ENCODE assay signal across 1 cellular context in the genomic region with DNA sequence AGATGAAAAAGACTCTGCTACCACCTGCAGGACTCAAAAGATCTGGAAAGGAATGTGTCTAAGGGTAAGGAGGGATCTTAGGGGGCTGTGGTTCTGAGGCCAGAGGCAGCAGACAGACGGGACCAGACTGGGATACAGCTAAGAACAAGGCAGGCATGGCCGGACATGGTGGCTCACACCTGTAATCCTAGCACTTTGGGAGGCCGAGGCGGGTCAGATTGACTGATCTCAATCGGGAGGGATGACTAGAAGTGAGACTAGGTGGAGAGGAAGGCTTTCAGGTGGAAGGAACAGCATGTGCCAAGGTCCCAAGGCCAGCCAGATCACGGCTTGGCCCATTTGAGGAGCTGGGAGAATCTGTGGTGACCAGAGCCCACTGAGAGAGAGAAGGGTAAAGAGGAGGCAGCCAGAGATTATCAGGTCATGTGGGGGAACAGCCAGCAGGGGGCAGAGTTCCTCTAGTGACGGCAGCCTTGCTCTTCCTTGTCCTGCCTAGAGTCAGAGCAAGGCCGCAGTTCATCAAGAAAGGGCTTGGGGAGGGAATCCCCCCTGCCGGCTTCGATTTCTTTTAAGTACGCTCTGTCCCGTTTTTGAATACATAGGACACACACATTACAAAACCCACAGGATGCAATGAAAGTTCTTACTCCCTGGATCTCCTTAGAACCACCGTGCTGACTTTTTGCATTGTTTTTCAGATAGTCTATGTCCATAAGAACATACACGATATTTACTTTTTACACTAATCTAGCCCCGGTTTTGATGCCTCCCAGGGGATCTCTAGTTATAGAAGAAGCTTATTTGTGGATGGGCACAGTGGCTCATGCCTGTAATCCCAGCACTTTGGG.
A peak's percentile ranks its signal among the peaks of the same experiment; 100 is the strongest.
TF ChIP-seq lines count a peak whose summit lies in the region.

No MANE protein-coding gene starts in this region.

TF ChIP-seq in HepG2, 621 proteins besides CTCF, POLR2A, EP300 and RAD21 (continued from another document and continues in another):
- TF ChIP-seq, protein P1, sequence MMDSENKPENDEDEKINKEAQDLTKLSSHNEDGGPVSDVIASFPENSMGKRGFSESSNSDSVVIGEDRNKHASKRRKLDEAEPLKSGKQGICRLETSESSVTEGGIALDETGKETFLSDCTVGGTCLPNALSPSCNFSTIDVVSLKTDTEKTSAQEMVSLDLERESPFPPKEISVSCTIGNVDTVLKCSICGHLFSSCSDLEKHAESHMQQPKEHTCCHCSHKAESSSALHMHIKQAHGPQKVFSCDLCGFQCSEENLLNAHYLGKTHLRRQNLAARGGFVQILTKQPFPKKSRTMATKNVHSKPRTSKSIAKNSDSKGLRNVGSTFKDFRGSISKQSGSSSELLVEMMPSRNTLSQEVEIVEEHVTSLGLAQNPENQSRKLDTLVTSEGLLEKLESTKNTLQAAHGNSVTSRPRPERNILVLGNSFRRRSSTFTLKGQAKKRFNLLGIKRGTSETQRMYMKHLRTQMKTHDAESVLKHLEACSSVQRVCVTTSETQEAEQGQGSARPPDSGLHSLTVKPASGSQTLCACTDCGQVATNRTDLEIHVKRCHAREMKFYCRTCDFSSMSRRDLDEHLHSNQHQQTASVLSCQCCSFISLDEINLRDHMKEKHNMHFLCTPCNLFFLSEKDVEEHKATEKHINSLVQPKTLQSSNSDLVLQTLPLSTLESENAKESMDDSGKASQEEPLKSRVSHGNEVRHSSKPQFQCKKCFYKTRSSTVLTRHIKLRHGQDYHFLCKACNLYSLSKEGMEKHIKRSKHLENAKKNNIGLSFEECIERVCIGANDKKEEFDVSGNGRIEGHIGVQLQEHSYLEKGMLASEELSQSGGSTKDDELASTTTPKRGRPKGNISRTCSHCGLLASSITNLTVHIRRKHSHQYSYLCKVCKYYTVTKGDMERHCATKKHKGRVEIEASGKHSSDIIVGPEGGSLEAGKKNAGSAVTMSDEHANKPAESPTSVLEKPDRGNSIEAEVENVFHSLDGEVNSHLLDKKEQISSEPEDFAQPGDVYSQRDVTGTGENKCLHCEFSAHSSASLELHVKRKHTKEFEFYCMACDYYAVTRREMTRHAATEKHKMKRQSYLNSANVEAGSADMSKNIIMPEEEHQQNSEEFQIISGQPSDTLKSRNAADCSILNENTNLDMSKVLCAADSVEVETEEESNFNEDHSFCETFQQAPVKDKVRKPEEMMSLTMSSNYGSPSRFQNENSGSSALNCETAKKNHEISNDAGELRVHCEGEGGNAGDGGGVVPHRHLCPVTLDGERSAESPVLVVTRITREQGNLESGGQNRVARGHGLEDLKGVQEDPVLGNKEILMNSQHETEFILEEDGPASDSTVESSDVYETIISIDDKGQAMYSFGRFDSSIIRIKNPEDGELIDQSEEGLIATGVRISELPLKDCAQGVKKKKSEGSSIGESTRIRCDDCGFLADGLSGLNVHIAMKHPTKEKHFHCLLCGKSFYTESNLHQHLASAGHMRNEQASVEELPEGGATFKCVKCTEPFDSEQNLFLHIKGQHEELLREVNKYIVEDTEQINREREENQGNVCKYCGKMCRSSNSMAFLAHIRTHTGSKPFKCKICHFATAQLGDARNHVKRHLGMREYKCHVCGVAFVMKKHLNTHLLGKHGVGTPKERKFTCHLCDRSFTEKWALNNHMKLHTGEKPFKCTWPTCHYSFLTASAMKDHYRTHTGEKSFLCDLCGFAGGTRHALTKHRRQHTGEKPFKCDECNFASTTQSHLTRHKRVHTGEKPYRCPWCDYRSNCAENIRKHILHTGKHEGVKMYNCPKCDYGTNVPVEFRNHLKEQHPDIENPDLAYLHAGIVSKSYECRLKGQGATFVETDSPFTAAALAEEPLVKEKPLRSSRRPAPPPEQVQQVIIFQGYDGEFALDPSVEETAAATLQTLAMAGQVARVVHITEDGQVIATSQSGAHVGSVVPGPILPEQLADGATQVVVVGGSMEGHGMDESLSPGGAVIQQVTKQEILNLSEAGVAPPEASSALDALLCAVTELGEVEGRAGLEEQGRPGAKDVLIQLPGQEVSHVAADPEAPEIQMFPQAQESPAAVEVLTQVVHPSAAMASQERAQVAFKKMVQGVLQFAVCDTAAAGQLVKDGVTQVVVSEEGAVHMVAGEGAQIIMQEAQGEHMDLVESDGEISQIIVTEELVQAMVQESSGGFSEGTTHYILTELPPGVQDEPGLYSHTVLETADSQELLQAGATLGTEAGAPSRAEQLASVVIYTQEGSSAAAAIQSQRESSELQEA (CRISPR knock-in tag; IDR thresholded peaks at IDR 0.05; ENCODE audit: not compliant biosample characterization), result no peak
- TF ChIP-seq ZNF557 (CRISPR knock-in tag; IDR thresholded peaks at IDR 0.05), result no peak
- TF ChIP-seq ZNF549 (CRISPR knock-in tag; IDR thresholded peaks at IDR 0.05), result no peak
- TF ChIP-seq, protein P2, sequence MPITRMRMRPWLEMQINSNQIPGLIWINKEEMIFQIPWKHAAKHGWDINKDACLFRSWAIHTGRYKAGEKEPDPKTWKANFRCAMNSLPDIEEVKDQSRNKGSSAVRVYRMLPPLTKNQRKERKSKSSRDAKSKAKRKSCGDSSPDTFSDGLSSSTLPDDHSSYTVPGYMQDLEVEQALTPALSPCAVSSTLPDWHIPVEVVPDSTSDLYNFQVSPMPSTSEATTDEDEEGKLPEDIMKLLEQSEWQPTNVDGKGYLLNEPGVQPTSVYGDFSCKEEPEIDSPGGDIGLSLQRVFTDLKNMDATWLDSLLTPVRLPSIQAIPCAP (CRISPR knock-in tag; IDR thresholded peaks at IDR 0.05; ENCODE audit: low read depth), result no peak
- TF ChIP-seq, protein P3, sequence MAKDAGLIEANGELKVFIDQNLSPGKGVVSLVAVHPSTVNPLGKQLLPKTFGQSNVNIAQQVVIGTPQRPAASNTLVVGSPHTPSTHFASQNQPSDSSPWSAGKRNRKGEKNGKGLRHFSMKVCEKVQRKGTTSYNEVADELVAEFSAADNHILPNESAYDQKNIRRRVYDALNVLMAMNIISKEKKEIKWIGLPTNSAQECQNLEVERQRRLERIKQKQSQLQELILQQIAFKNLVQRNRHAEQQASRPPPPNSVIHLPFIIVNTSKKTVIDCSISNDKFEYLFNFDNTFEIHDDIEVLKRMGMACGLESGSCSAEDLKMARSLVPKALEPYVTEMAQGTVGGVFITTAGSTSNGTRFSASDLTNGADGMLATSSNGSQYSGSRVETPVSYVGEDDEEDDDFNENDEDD (CRISPR knock-in tag; IDR thresholded peaks at IDR 0.05; ENCODE audit: borderline replicate concordance), result no peak
- peak; percentile 77 for TF ChIP-seq ZFX (CRISPR knock-in tag; IDR thresholded peaks at IDR 0.05; ENCODE audit: low read depth)
- TF ChIP-seq, protein P4, sequence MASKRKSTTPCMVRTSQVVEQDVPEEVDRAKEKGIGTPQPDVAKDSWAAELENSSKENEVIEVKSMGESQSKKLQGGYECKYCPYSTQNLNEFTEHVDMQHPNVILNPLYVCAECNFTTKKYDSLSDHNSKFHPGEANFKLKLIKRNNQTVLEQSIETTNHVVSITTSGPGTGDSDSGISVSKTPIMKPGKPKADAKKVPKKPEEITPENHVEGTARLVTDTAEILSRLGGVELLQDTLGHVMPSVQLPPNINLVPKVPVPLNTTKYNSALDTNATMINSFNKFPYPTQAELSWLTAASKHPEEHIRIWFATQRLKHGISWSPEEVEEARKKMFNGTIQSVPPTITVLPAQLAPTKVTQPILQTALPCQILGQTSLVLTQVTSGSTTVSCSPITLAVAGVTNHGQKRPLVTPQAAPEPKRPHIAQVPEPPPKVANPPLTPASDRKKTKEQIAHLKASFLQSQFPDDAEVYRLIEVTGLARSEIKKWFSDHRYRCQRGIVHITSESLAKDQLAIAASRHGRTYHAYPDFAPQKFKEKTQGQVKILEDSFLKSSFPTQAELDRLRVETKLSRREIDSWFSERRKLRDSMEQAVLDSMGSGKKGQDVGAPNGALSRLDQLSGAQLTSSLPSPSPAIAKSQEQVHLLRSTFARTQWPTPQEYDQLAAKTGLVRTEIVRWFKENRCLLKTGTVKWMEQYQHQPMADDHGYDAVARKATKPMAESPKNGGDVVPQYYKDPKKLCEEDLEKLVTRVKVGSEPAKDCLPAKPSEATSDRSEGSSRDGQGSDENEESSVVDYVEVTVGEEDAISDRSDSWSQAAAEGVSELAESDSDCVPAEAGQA (IDR thresholded peaks at IDR 0.05; ENCODE audit: low read depth), result no peak
- TF ChIP-seq, protein P4 (CRISPR knock-in tag; IDR thresholded peaks at IDR 0.05; ENCODE audit: borderline replicate concordance), result no peak
- TF ChIP-seq KLF12 (CRISPR knock-in tag; IDR thresholded peaks at IDR 0.05; ENCODE audit: borderline replicate concordance), result no peak
- no peak for TF ChIP-seq FOXJ3 (CRISPR knock-in tag; IDR thresholded peaks at IDR 0.05; ENCODE audit: borderline replicate concordance)
- TF ChIP-seq, protein P5, sequence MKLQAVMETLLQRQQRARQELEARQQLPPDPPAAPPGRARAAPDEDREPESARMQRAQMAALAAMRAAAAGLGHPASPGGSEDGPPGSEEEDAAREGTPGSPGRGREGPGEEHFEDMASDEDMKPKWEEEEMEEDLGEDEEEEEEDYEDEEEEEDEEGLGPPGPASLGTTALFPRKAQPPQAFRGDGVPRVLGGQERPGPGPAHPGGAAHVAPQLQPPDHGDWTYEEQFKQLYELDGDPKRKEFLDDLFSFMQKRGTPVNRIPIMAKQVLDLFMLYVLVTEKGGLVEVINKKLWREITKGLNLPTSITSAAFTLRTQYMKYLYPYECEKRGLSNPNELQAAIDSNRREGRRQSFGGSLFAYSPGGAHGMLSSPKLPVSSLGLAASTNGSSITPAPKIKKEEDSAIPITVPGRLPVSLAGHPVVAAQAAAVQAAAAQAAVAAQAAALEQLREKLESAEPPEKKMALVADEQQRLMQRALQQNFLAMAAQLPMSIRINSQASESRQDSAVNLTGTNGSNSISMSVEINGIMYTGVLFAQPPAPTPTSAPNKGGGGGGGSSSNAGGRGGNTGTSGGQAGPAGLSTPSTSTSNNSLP (IDR thresholded peaks at IDR 0.05; ENCODE audit: low read depth, low read length), result no peak
- TF ChIP-seq, protein P6, sequence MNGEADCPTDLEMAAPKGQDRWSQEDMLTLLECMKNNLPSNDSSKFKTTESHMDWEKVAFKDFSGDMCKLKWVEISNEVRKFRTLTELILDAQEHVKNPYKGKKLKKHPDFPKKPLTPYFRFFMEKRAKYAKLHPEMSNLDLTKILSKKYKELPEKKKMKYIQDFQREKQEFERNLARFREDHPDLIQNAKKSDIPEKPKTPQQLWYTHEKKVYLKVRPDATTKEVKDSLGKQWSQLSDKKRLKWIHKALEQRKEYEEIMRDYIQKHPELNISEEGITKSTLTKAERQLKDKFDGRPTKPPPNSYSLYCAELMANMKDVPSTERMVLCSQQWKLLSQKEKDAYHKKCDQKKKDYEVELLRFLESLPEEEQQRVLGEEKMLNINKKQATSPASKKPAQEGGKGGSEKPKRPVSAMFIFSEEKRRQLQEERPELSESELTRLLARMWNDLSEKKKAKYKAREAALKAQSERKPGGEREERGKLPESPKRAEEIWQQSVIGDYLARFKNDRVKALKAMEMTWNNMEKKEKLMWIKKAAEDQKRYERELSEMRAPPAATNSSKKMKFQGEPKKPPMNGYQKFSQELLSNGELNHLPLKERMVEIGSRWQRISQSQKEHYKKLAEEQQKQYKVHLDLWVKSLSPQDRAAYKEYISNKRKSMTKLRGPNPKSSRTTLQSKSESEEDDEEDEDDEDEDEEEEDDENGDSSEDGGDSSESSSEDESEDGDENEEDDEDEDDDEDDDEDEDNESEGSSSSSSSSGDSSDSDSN (CRISPR knock-in tag; IDR thresholded peaks at IDR 0.05), result 0 out of 2 replicates have a peak, but pooled peaks have one; percentile 37
- TF ChIP-seq, protein P7, sequence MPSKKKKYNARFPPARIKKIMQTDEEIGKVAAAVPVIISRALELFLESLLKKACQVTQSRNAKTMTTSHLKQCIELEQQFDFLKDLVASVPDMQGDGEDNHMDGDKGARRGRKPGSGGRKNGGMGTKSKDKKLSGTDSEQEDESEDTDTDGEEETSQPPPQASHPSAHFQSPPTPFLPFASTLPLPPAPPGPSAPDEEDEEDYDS (CRISPR knock-in tag; IDR thresholded peaks at IDR 0.05), result no peak
- TF ChIP-seq NFYB (CRISPR knock-in tag; IDR thresholded peaks at IDR 0.05), result no peak
- TF ChIP-seq ASH2L (IDR thresholded peaks at IDR 0.05; ENCODE audit: insufficient read length, low read depth, low read length), result no peak
- TF ChIP-seq, protein P8, sequence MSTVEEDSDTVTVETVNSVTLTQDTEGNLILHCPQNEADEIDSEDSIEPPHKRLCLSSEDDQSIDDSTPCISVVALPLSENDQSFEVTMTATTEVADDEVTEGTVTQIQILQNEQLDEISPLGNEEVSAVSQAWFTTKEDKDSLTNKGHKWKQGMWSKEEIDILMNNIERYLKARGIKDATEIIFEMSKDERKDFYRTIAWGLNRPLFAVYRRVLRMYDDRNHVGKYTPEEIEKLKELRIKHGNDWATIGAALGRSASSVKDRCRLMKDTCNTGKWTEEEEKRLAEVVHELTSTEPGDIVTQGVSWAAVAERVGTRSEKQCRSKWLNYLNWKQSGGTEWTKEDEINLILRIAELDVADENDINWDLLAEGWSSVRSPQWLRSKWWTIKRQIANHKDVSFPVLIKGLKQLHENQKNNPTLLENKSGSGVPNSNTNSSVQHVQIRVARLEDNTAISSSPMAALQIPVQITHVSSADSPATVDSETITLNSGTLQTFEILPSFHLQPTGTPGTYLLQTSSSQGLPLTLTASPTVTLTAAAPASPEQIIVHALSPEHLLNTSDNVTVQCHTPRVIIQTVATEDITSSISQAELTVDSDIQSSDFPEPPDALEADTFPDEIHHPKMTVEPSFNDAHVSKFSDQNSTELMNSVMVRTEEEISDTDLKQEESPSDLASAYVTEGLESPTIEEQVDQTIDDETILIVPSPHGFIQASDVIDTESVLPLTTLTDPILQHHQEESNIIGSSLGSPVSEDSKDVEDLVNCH (CRISPR knock-in tag; IDR thresholded peaks at IDR 0.05), result no peak
- TF ChIP-seq ZNF232 (CRISPR knock-in tag; IDR thresholded peaks at IDR 0.05; ENCODE audit: borderline replicate concordance), result no peak
- TF ChIP-seq, protein P9, sequence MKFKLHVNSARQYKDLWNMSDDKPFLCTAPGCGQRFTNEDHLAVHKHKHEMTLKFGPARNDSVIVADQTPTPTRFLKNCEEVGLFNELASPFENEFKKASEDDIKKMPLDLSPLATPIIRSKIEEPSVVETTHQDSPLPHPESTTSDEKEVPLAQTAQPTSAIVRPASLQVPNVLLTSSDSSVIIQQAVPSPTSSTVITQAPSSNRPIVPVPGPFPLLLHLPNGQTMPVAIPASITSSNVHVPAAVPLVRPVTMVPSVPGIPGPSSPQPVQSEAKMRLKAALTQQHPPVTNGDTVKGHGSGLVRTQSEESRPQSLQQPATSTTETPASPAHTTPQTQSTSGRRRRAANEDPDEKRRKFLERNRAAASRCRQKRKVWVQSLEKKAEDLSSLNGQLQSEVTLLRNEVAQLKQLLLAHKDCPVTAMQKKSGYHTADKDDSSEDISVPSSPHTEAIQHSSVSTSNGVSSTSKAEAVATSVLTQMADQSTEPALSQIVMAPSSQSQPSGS (CRISPR knock-in tag; IDR thresholded peaks at IDR 0.05), result 0 out of 2 replicates have a peak, but pooled peaks have one; percentile 28
- TF ChIP-seq GTF3A (CRISPR knock-in tag; conservative IDR thresholded peaks at IDR 0.05), result 0 out of 2 replicates have a peak, but pooled peaks have one; percentile 39
- peak; percentile 35; the same call in 1 of the 2 replicates for TF ChIP-seq SALL1 (CRISPR knock-in tag; IDR thresholded peaks at IDR 0.05)
